In the genomic region with DNA sequence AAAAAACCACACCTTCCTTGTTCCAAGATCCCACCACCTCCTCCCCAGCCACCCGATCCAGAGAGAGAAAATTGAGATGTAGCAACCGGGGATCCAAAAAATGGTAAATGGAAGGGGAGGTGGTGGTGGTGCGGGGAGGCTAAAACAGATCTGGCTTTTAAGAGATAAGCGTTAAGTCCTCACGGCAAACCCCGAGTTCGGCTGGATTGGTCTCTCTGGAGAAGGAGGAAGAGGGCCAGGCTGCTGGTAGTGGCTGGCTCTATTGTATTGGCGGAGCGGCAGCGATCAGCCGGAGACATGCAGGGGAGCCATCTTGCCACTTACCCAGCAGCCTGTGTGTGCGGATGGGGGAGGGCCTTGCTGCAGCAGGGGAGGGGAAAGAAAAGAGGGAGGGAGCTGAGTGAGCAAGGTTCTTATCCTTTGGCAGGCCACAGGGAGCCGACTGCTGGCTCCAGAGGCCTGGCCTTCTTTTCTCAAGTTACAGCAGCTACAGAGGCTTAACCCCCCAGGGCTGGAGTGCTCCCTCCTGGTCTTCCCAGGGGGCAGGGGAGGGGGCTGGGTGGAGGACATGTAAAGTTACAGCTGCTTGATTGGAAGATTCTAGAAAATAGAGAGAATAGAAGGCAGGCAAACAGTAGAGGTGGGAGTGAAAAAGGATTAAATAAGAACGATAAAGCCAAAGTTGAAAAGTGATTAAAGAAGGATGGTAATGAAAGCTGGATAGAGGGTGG, we compare ENCODE assay signal across 8 cellular contexts. TPM values are rescaled to one million over a fixed set of nuclear protein-coding genes. Genes with fewer than 3 reads are reported as not detected.
A peak's percentile ranks its signal among the peaks of the same experiment; 100 is the strongest.
DNase-seq lines count a peak whose midpoint lies in the region; ATAC-seq and TF ChIP-seq lines count a peak whose summit lies in the region.

No MANE protein-coding gene starts in this region.

- no peaks in the 10 kb centered on the region for H3K9me3 Mint-ChIP-seq in activated CD4-positive, alpha-beta T cell treated with anti-CD3 and anti-CD28 coated beads, Interleukin-2, amount 10 ng/mL, durations not matched to agents 7 days and 5 days

- peak overlapping the region; percentile 86 for H3K27ac Mint-ChIP-seq in activated CD4-positive, alpha-beta T cell treated with anti-CD3 and anti-CD28 coated beads, Interleukin-2, amount 10 ng/mL, durations not matched to agents 7 days and 5 days

- DNase-seq in AG04450 (ENCODE audit: low read depth, low spot score): peak; percentile 82
- DNase-seq in activated CD4-positive, alpha-beta T cell treated with anti-CD3 and anti-CD28 coated beads, Interleukin-2, amount 10 ng/mL, durations not matched to agents 7 days and 5 days: peak; percentile 88
- DNase-seq in effector memory CD4-positive, alpha-beta T cell: peak; percentile 55 to 67 (median 65)
- DNase-seq in mesenteric fat pad (ENCODE audit: low spot score): peak; percentile 90
- DNase-seq in stimulated activated CD8-positive, alpha-beta memory T cell treated with anti-CD3 and anti-CD28 coated beads, Interleukin-15, amount 100 ng/mL, for 24 hours (ENCODE audit: low read depth): peak; percentile 46

- peak; percentile 73 for ATAC-seq in GM19324 (IDR thresholded peaks at IDR 0.05; ENCODE audit: low FRiP score, unreplicated experiment)
- ATAC-seq in HG03521 (IDR thresholded peaks at IDR 0.05; ENCODE audit: unreplicated experiment): peak; percentile 79
- ATAC-seq in GM18873 (IDR thresholded peaks at IDR 0.05; ENCODE audit: low FRiP score, unreplicated experiment): no peak

- H3K36me3 Mint-ChIP-seq in activated CD4-positive, alpha-beta T cell treated with anti-CD3 and anti-CD28 coated beads, Interleukin-2, amount 10 ng/mL, durations not matched to agents 7 days and 5 days (ENCODE audit: low read depth): peaks cover 45% of the 10 kb centered on the region

- peaks cover 18% of the 10 kb centered on the region for H3K4me1 ChIP-seq in effector memory CD4-positive, alpha-beta T cell (ENCODE audit: control insufficient read depth, insufficient read depth, low read length, poor library complexity, severe bottlenecking)

- no peaks in the 10 kb centered on the region for H3K27me3 ChIP-seq in AG04450 (ENCODE audit: control insufficient read depth, insufficient read depth, low read length)
- H3K27me3 ChIP-seq in effector memory CD4-positive, alpha-beta T cell (replicated peaks; ENCODE audit: control insufficient read depth, insufficient read depth, low read length, poor library complexity, severe bottlenecking): no peaks in the 10 kb centered on the region

- H3K27me3 Mint-ChIP-seq in activated CD4-positive, alpha-beta T cell treated with anti-CD3 and anti-CD28 coated beads, Interleukin-2, amount 10 ng/mL, durations not matched to agents 7 days and 5 days: no peaks in the 10 kb centered on the region

- POLR2A ChIA-PET in AG04450 (lab: Yijun Ruan, JAX): interaction anchor here (0.5 to 2.0 kb wide), 7 partner anchors 9 to 627 kb away, joined by 3 to 28 read pairs (median 4); partner anchors contain the start of genes ACIN1, AJUBA, C14orf119 and HAUS4
- POLR2A ChIA-PET in activated CD4-positive, alpha-beta T cell treated with anti-CD3 and anti-CD28 coated beads, Interleukin-2, amount 10 ng/mL, durations not matched to agents 7 days and 5 days (lab: Charles Lee): interaction anchor here (1.0 kb wide), 1 partner anchor 23 kb away, joined by 3 read pairs; no protein-coding TSS in a partner anchor

- no peak for TF ChIP-seq CTCF in AG04450 (IDR thresholded peaks at IDR 0.05; ENCODE audit: low read depth, low read length)

- peaks cover 54% of the 10 kb centered on the region for H3K36me3 ChIP-seq in effector memory CD4-positive, alpha-beta T cell (ENCODE audit: control insufficient read depth, insufficient read depth, low read length)

- H3K4me3 ChIP-seq in AG04450 (ENCODE audit: low read depth, low read length): peak overlapping the region; percentile 89
- peak overlapping the region; percentile 62 for H3K4me3 ChIP-seq in effector memory CD4-positive, alpha-beta T cell (ENCODE audit: insufficient read depth, low read depth, low read length, poor library complexity, severe bottlenecking)

- H3K27ac ChIP-seq in AG04450 (ENCODE audit: low read depth, low read length): peak overlapping the region; percentile 73
- H3K27ac ChIP-seq in effector memory CD4-positive, alpha-beta T cell (ENCODE audit: insufficient read depth, low read length, poor library complexity, severe bottlenecking): peak overlapping the region; percentile 70

- H3K9me3 ChIP-seq in AG04450 (ENCODE audit: control insufficient read depth, insufficient read depth, low read length): no peaks in the 10 kb centered on the region
- no peaks in the 10 kb centered on the region for H3K9me3 ChIP-seq in effector memory CD4-positive, alpha-beta T cell (ENCODE audit: control insufficient read depth, low read length)

- CTCF ChIA-PET in AG04450 (lab: Charles Lee): interaction anchor here (0.8 to 2.8 kb wide), 10 partner anchors 10 to 514 kb away, joined by 3 to 22 read pairs (median 8); partner anchors contain the start of genes ACIN1, C14orf119 and CDH24
- CTCF ChIA-PET in activated CD4-positive, alpha-beta T cell treated with anti-CD3 and anti-CD28 coated beads, Interleukin-2, amount 10 ng/mL, durations not matched to agents 7 days and 5 days (lab: Charles Lee): interaction anchor here (0.6 to 3.0 kb wide), 11 partner anchors 9 to 85 kb away, joined by 3 to 12 read pairs (median 4); partner anchors contain the start of genes ACIN1, C14orf119, CDH24 and PSMB5

- peaks cover 32% of the 10 kb centered on the region for H3K4me1 Mint-ChIP-seq in activated CD4-positive, alpha-beta T cell treated with anti-CD3 and anti-CD28 coated beads, Interleukin-2, amount 10 ng/mL, durations not matched to agents 7 days and 5 days

- H3K4me3 Mint-ChIP-seq in activated CD4-positive, alpha-beta T cell treated with anti-CD3 and anti-CD28 coated beads, Interleukin-2, amount 10 ng/mL, durations not matched to agents 7 days and 5 days: peak overlapping the region; percentile 87

RNA-seq across cellular contexts. Expression of gene CDH24, which starts 14.1 kb away (rescaled TPM):
- polyA plus RNA-seq in AG04450 (2011; rRNA removed): 10.1 and 11.0 TPM in 2 replicates
- polyA minus RNA-seq in AG04450 (2011; rRNA and poly(A)+ RNA removed): 13.6 and 18.6 TPM in 2 replicates
- 1 to 10 TPM; 2.9 to 3.0 TPM for total RNA-seq in activated CD4-positive, alpha-beta T cell treated with anti-CD3 and anti-CD28 coated beads, Interleukin-2, amount 10 ng/mL, durations not matched to agents 7 days and 5 days
- total RNA-seq in mesenteric fat pad: 2.4 TPM

RNA-seq across cellular contexts. Expression of gene ACIN1, which starts 23.5 kb away (rescaled TPM):
- 158 and 173 TPM in 2 replicates for polyA plus RNA-seq in AG04450 (2011; rRNA removed)
- 136 and 143 TPM in 2 replicates for polyA minus RNA-seq in AG04450 (2011; rRNA and poly(A)+ RNA removed)
- 100 to 1,000 TPM; 202 to 221 TPM for total RNA-seq in activated CD4-positive, alpha-beta T cell treated with anti-CD3 and anti-CD28 coated beads, Interleukin-2, amount 10 ng/mL, durations not matched to agents 7 days and 5 days
- 137 TPM for total RNA-seq in mesenteric fat pad

RNA-seq across cellular contexts. Expression of gene C14orf119, which starts 23.9 kb away (rescaled TPM):
- polyA plus RNA-seq in AG04450 (2011; rRNA removed): 119 and 128 TPM in 2 replicates
- polyA minus RNA-seq in AG04450 (2011; rRNA and poly(A)+ RNA removed): 89.5 and 94.1 TPM in 2 replicates
- 10 to 100 TPM; 48.0 to 48.2 TPM for total RNA-seq in activated CD4-positive, alpha-beta T cell treated with anti-CD3 and anti-CD28 coated beads, Interleukin-2, amount 10 ng/mL, durations not matched to agents 7 days and 5 days
- 50.5 TPM for total RNA-seq in mesenteric fat pad

RNA-seq across cellular contexts. Expression of gene PSMB11, which starts 29.4 kb away (rescaled TPM):
- not detected in 2 replicates for polyA plus RNA-seq in AG04450 (2011; rRNA removed)
- polyA minus RNA-seq in AG04450 (2011; rRNA and poly(A)+ RNA removed): not detected in 2 replicates
- under 1 TPM in 1 of 2 experiments, not detected in 1; 0.21 TPM for total RNA-seq in activated CD4-positive, alpha-beta T cell treated with anti-CD3 and anti-CD28 coated beads, Interleukin-2, amount 10 ng/mL, durations not matched to agents 7 days and 5 days
- not detected for total RNA-seq in mesenteric fat pad

RNA-seq across cellular contexts. Expression of gene CIROP, which starts 33.4 kb away (rescaled TPM):
- 0.07 and 0.12 TPM in 2 replicates for polyA plus RNA-seq in AG04450 (2011; rRNA removed)
- 0.13 TPM in 1 of 2 replicates, not detected in the other for polyA minus RNA-seq in AG04450 (2011; rRNA and poly(A)+ RNA removed)
- not detected for total RNA-seq in activated CD4-positive, alpha-beta T cell treated with anti-CD3 and anti-CD28 coated beads, Interleukin-2, amount 10 ng/mL, durations not matched to agents 7 days and 5 days
- total RNA-seq in mesenteric fat pad: not detected
